In genomic region chr19:41306394-41306793, GRCh38 we compare ENCODE assay signal across 14 cellular contexts. TPM values are rescaled to one million over a fixed set of nuclear protein-coding genes. Genes with fewer than 3 reads are reported as not detected.
DNase-seq lines count a peak whose midpoint lies in the region; ATAC-seq, FAIRE-seq and TF ChIP-seq lines count a peak whose summit lies in the region.
"Had no signal": no experiment of that assay in that cellular context is flagged by ENCODE, and none has a peak within 500 bp of the region (broad histone marks: within the 10 kb centered on the region; RNA-seq: fewer than 3 reads in every experiment).

No MANE protein-coding gene starts in this region.

- peaks cover 20% of the 10 kb centered on the region for H3K4me1 ChIP-seq in A549
- H3K4me1 ChIP-seq in DOHH2 (ENCODE audit: control insufficient read depth, low read length) = peaks cover 54% of the 10 kb centered on the region
- peaks cover 5 to 12% of the 10 kb centered on the region in 2 experiments for H3K4me1 ChIP-seq in trophoblast cell (ENCODE audit: control insufficient read depth in 1 of 2, insufficient read depth in 2 of 2, low read length in 2 of 2)

- CTCF ChIA-PET in A549 (lab: Yijun Ruan, JAX) = interaction anchor here (0.6 to 19.5 kb wide), 12 partner anchors 14 to 703 kb away, joined by 3 to 598 read pairs (median 8); partner anchors contain the start of genes HNRNPUL1 and TGFB1

- TF ChIP-seq EP300 in A549 (IDR thresholded peaks at IDR 0.05) = no peak

- H3K79me1 ChIP-seq in trophoblast cell (ENCODE audit: low read length) = peaks cover 8% of the 10 kb centered on the region

- 88% methylated on average over 11 of the region's 11 CpGs for WGBS in A549 (ENCODE audit: missing lambda C conversion rate)
- WGBS in trophoblast cell (ENCODE audit: extremely low coverage, insufficient coverage, insufficient read length) = no CpG with 5 or more reads among the region's 11 CpGs

- H3K4me3 Mint-ChIP-seq in activated naive CD8-positive, alpha-beta T cell treated with anti-CD3 and anti-CD28 coated beads, Interleukin-2, amount 50 U/mL, for 24 hours = no peak overlapping the region
- H3K4me3 Mint-ChIP-seq in natural killer cell treated with Interleukin-12 subunit alpha and Interleukin-12 subunit beta and Interleukin-15 and Interleukin-18, amount 100 ng/mL, for 72 hours = peak overlapping the region; percentile 100
- H3K4me3 Mint-ChIP-seq in mesothelial cell of epicardium = no peak overlapping the region

- no peak overlapping the region for H4K8ac ChIP-seq in trophoblast cell (ENCODE audit: low read depth, low read length)

- H4K91ac ChIP-seq in trophoblast cell (ENCODE audit: low read depth, low read length) = no peak overlapping the region

- H2BK5ac ChIP-seq in trophoblast cell (ENCODE audit: low read depth, low read length, poor library complexity) = no peak overlapping the region

- TF ChIP-seq RAD21 in A549 (conservative IDR thresholded peaks at IDR 0.05 in 1 of 2, IDR thresholded peaks at IDR 0.05 in 1 of 2) = no peak

- no peak overlapping the region for H3K18ac ChIP-seq in trophoblast cell (ENCODE audit: low read length)

- no peaks in the 10 kb centered on the region for H3K9me3 Mint-ChIP-seq in activated naive CD8-positive, alpha-beta T cell treated with anti-CD3 and anti-CD28 coated beads, Interleukin-2, amount 50 U/mL, for 24 hours
- no peaks in the 10 kb centered on the region for H3K9me3 Mint-ChIP-seq in natural killer cell treated with Interleukin-12 subunit alpha and Interleukin-12 subunit beta and Interleukin-15 and Interleukin-18, amount 100 ng/mL, for 72 hours
- no peaks in the 10 kb centered on the region for H3K9me3 Mint-ChIP-seq in mesothelial cell of epicardium

- no peak overlapping the region for H2BK12ac ChIP-seq in trophoblast cell (ENCODE audit: low read length)

- H3K4me1 Mint-ChIP-seq in activated naive CD8-positive, alpha-beta T cell treated with anti-CD3 and anti-CD28 coated beads, Interleukin-2, amount 50 U/mL, for 24 hours = peaks cover 95% of the 10 kb centered on the region
- H3K4me1 Mint-ChIP-seq in natural killer cell treated with Interleukin-12 subunit alpha and Interleukin-12 subunit beta and Interleukin-15 and Interleukin-18, amount 100 ng/mL, for 72 hours (ENCODE audit: low read depth in 2 of 2) = peaks cover 69 to 85% of the 10 kb centered on the region in 2 donors
- peaks cover 19% of the 10 kb centered on the region for H3K4me1 Mint-ChIP-seq in mesothelial cell of epicardium

- no peaks in the 10 kb centered on the region for H4K20me1 ChIP-seq in DOHH2 (ENCODE audit: control insufficient read depth, insufficient read depth, low read depth, low read length)

- no peak overlapping the region for H3K4ac ChIP-seq in trophoblast cell (ENCODE audit: low read depth, low read length)

- H3K9me2 ChIP-seq in DOHH2 (replicated peaks; ENCODE audit: control insufficient read depth, low read length) = no peaks in the 10 kb centered on the region

- FAIRE-seq in A549 (lab: Jason Lieb, UNC) = no peak
- FAIRE-seq: colon, RCC 7860 had no signal

- H3K79me2 ChIP-seq in DOHH2 (ENCODE audit: control insufficient read depth, low read length) (peaks cover 29% of the 10 kb centered on the region), trophoblast cell (ENCODE audit: control insufficient read depth, insufficient read depth, low read length, poor library complexity) (peaks cover 4% of the 10 kb centered on the region)

- no peak overlapping the region for H2AK5ac ChIP-seq in trophoblast cell (ENCODE audit: low read length)

- H4K12ac ChIP-seq in trophoblast cell (ENCODE audit: low read depth, low read length) = no peak overlapping the region

- H2BK120ac ChIP-seq in trophoblast cell (ENCODE audit: insufficient read depth, low read length, poor library complexity) = no peak overlapping the region

- no peak overlapping the region for H3K9ac ChIP-seq in trophoblast cell (ENCODE audit: low read length)

- ATAC-seq in A549 = no peak
- ATAC-seq in activated naive CD8-positive, alpha-beta T cell treated with anti-CD3 and anti-CD28 coated beads, Interleukin-2, amount 50 U/mL, for 24 hours = no peak
- no peak for ATAC-seq in natural killer cell treated with Interleukin-12 subunit alpha and Interleukin-12 subunit beta and Interleukin-15 and Interleukin-18, amount 100 ng/mL, for 72 hours
- no peak for ATAC-seq in GM18870 (IDR thresholded peaks at IDR 0.05; ENCODE audit: unreplicated experiment)
- ATAC-seq: left colon had no signal

- H2AFZ ChIP-seq in trophoblast cell (ENCODE audit: insufficient read depth, low read length, poor library complexity) = no peak overlapping the region

- H3K4me2 ChIP-seq in A549 (no peak overlapping the region), DOHH2 (ENCODE audit: low read length) (no peak overlapping the region), trophoblast cell (ENCODE audit: low read length) (no peak overlapping the region)

- H3K4me3 ChIP-seq in A549 = no peak overlapping the region
- H3K4me3 ChIP-seq in DOHH2 (ENCODE audit: low read length) = no peak overlapping the region
- H3K4me3 ChIP-seq in trophoblast cell (ENCODE audit: low read depth, low read length) = no peak overlapping the region

- H3K23ac ChIP-seq in trophoblast cell (ENCODE audit: low read length) = no peak overlapping the region

- TF ChIP-seq CTCF in A549 (IDR thresholded peaks at IDR 0.05) (no peak), DOHH2 (IDR thresholded peaks at IDR 0.05; ENCODE audit: low read depth, low read length, poor library complexity, severe bottlenecking) (no peak), mesothelial cell of epicardium (IDR thresholded peaks at IDR 0.05; ENCODE audit: unreplicated experiment) (no peak)

- peak overlapping the region; percentile 97 for H3K27ac Mint-ChIP-seq in activated naive CD8-positive, alpha-beta T cell treated with anti-CD3 and anti-CD28 coated beads, Interleukin-2, amount 50 U/mL, for 24 hours
- peak overlapping the region; percentile 87 to 98 for H3K27ac Mint-ChIP-seq in natural killer cell treated with Interleukin-12 subunit alpha and Interleukin-12 subunit beta and Interleukin-15 and Interleukin-18, amount 100 ng/mL, for 72 hours
- no peak overlapping the region for H3K27ac Mint-ChIP-seq in mesothelial cell of epicardium

- DNase-seq in A549 (ENCODE audit: low read depth in 1 of 2, low spot score in 1 of 2) = no peak
- DNase-seq in activated naive CD8-positive, alpha-beta T cell treated with anti-CD3 and anti-CD28 coated beads, Interleukin-2, amount 50 U/mL, for 24 hours = no peak
- no peak for DNase-seq in natural killer cell treated with Interleukin-12 subunit alpha and Interleukin-12 subunit beta and Interleukin-15 and Interleukin-18, amount 100 ng/mL, for 72 hours (ENCODE audit: low spot score)
- no peak for DNase-seq in mesothelial cell of epicardium (ENCODE audit: low spot score in 2 of 2, unreplicated experiment in 2 of 2)
- DNase-seq in trophoblast cell = no peak
- DNase-seq in ecto neural progenitor cell (ENCODE audit: low spot score) = no peak
- DNase-seq: foreskin fibroblast, HCEC 1CT, left colon, NCI-H446 had no signal

- H3F3A ChIP-seq in DOHH2 (ENCODE audit: control insufficient read depth, insufficient read depth) = peaks cover 21% of the 10 kb centered on the region

- no peaks in the 10 kb centered on the region for H3K27me3 ChIP-seq in DOHH2 (ENCODE audit: control insufficient read depth, low read length)
- H3K27me3 ChIP-seq in trophoblast cell (ENCODE audit: insufficient read depth, low read length) = no peaks in the 10 kb centered on the region

- no peaks in the 10 kb centered on the region for H3K9me3 ChIP-seq in A549
- H3K9me3 ChIP-seq in DOHH2 (ENCODE audit: control insufficient read depth, insufficient read depth, low read length) = no peaks in the 10 kb centered on the region
- H3K9me3 ChIP-seq in trophoblast cell (ENCODE audit: insufficient read depth, low read depth, low read length) = no peaks in the 10 kb centered on the region

- no peak for TF ChIP-seq POLR2A in A549 (IDR thresholded peaks at IDR 0.05; ENCODE audit: low read length)

- H3K14ac ChIP-seq in trophoblast cell (ENCODE audit: low read length) = no peak overlapping the region

- no peak overlapping the region for H3K27ac ChIP-seq in A549
- peak overlapping the region; percentile 63; the same call in 1 of the 2 replicates for H3K27ac ChIP-seq in DOHH2 (ENCODE audit: low read depth, low read length)
- H3K27ac ChIP-seq in trophoblast cell (ENCODE audit: low read depth, low read length) = no peak overlapping the region

- H3K36me3 ChIP-seq in DOHH2 (ENCODE audit: control insufficient read depth, low read length) (peaks cover 70% of the 10 kb centered on the region), trophoblast cell (ENCODE audit: control insufficient read depth in 1 of 2, insufficient read depth in 2 of 2, low read length in 2 of 2) (peaks cover 54 to 60% of the 10 kb centered on the region in 2 experiments)

- peaks cover 55% of the 10 kb centered on the region for H3K36me3 Mint-ChIP-seq in activated naive CD8-positive, alpha-beta T cell treated with anti-CD3 and anti-CD28 coated beads, Interleukin-2, amount 50 U/mL, for 24 hours (ENCODE audit: low read depth)
- H3K36me3 Mint-ChIP-seq in natural killer cell treated with Interleukin-12 subunit alpha and Interleukin-12 subunit beta and Interleukin-15 and Interleukin-18, amount 100 ng/mL, for 72 hours = peaks cover 33% of the 10 kb centered on the region
- peaks cover 24% of the 10 kb centered on the region for H3K36me3 Mint-ChIP-seq in mesothelial cell of epicardium

- POLR2A ChIA-PET in A549 (lab: Yijun Ruan, JAX) = interaction anchor here (3.2 to 4.4 kb wide), 2 partner anchors 42 to 102 kb away, joined by 20 to 28 read pairs; partner anchors contain the start of gene HNRNPUL1

- H3K27me3 Mint-ChIP-seq in activated naive CD8-positive, alpha-beta T cell treated with anti-CD3 and anti-CD28 coated beads, Interleukin-2, amount 50 U/mL, for 24 hours = no peaks in the 10 kb centered on the region
- H3K27me3 Mint-ChIP-seq in natural killer cell treated with Interleukin-12 subunit alpha and Interleukin-12 subunit beta and Interleukin-15 and Interleukin-18, amount 100 ng/mL, for 72 hours = no peaks in the 10 kb centered on the region
- no peaks in the 10 kb centered on the region for H3K27me3 Mint-ChIP-seq in mesothelial cell of epicardium (ENCODE audit: low read depth)

RNA-seq across cellular contexts. Expression of gene CCDC97, which starts 3.6 kb away (rescaled TPM):
- 18.7 and 21.4 TPM in 2 replicates for polyA plus RNA-seq in A549 (2011; rRNA removed)
- polyA plus RNA-seq in A549 (2012; cell fraction: cytosol; rRNA removed) = 18.9 and 24.5 TPM in 2 replicates
- 27.6 and 37.7 TPM in 2 replicates for polyA plus RNA-seq in A549 (2012; cell fraction: nucleus; rRNA removed)
- 26.8 to 29.2 TPM (median 27.6 TPM) in 3 replicates for polyA plus RNA-seq in A549 (2017; fragmentation: RNase III; extraction: RNeasy Plus Mini Kit Qiagen cat#74134 plus additional on column Dnase treatment)
- 26.4 and 31.9 TPM in 2 replicates for polyA minus RNA-seq in A549 (2011; rRNA and poly(A)+ RNA removed)
- 10 to 100 TPM; 52.5 to 56.2 TPM for total RNA-seq in natural killer cell treated with Interleukin-12 subunit alpha and Interleukin-12 subunit beta and Interleukin-15 and Interleukin-18, amount 100 ng/mL, for 72 hours
- total RNA-seq in mesothelial cell of epicardium = 40.5 to 41.9 TPM (median 40.6 TPM) in 3 replicates
- 24.7 and 26.3 TPM in 2 replicates for polyA plus RNA-seq in trophoblast cell (2013)

RNA-seq across cellular contexts. Expression of gene HNRNPUL1, which starts 42.2 kb away (rescaled TPM):
- 89.5 and 117 TPM in 2 replicates for polyA plus RNA-seq in A549 (2011; rRNA removed)
- 77.4 and 104 TPM in 2 replicates for polyA plus RNA-seq in A549 (2012; cell fraction: cytosol; rRNA removed)
- polyA plus RNA-seq in A549 (2012; cell fraction: nucleus; rRNA removed) = 94.8 and 133 TPM in 2 replicates
- 272 to 278 TPM (median 273 TPM) in 3 replicates for polyA plus RNA-seq in A549 (2017; fragmentation: RNase III; extraction: RNeasy Plus Mini Kit Qiagen cat#74134 plus additional on column Dnase treatment)
- 118 and 124 TPM in 2 replicates for polyA minus RNA-seq in A549 (2011; rRNA and poly(A)+ RNA removed)
- 100 to 1,000 TPM; 248 to 319 TPM for total RNA-seq in natural killer cell treated with Interleukin-12 subunit alpha and Interleukin-12 subunit beta and Interleukin-15 and Interleukin-18, amount 100 ng/mL, for 72 hours
- 246 to 262 TPM (median 249 TPM) in 3 replicates for total RNA-seq in mesothelial cell of epicardium
- 233 and 238 TPM in 2 replicates for polyA plus RNA-seq in trophoblast cell (2013)

RNA-seq across cellular contexts. Expression of gene TGFB1, which starts 47.3 kb away (rescaled TPM):
- polyA plus RNA-seq in A549 (2011; rRNA removed) = 6.0 and 13.2 TPM in 2 replicates
- 21.3 and 30.8 TPM in 2 replicates for polyA plus RNA-seq in A549 (2012; cell fraction: cytosol; rRNA removed)
- polyA plus RNA-seq in A549 (2012; cell fraction: nucleus; rRNA removed) = 70.8 and 74.9 TPM in 2 replicates
- 63.4 to 86.4 TPM (median 83.2 TPM) in 3 replicates for polyA plus RNA-seq in A549 (2017; fragmentation: RNase III; extraction: RNeasy Plus Mini Kit Qiagen cat#74134 plus additional on column Dnase treatment)
- polyA minus RNA-seq in A549 (2011; rRNA and poly(A)+ RNA removed) = 24.8 and 51.1 TPM in 2 replicates
- 100 to 1,000 TPM; 108 to 131 TPM for total RNA-seq in natural killer cell treated with Interleukin-12 subunit alpha and Interleukin-12 subunit beta and Interleukin-15 and Interleukin-18, amount 100 ng/mL, for 72 hours
- total RNA-seq in mesothelial cell of epicardium = 24.9 to 26.5 TPM (median 25.2 TPM) in 3 replicates
- polyA plus RNA-seq in trophoblast cell (2013) = 140 and 142 TPM in 2 replicates

RNA-seq across cellular contexts. Expression of gene B9D2, which starts 57.6 kb away (rescaled TPM):
- polyA plus RNA-seq in A549 (2011; rRNA removed) (17.5 and 19.6 TPM in 2 replicates), A549 (2017; fragmentation: RNase III; extraction: RNeasy Plus Mini Kit Qiagen cat#74134 plus additional on column Dnase treatment) (22.5 to 26.1 TPM (median 24.4 TPM) in 3 replicates)
- polyA plus RNA-seq in A549 (2012; cell fraction: cytosol; rRNA removed) = 45.5 and 46.6 TPM in 2 replicates
- polyA plus RNA-seq in A549 (2012; cell fraction: nucleus; rRNA removed) = 36.9 and 40.6 TPM in 2 replicates
- 3.8 and 7.4 TPM in 2 replicates for polyA minus RNA-seq in A549 (2011; rRNA and poly(A)+ RNA removed)
- 1 to 10 TPM; 4.9 to 9.3 TPM for total RNA-seq in natural killer cell treated with Interleukin-12 subunit alpha and Interleukin-12 subunit beta and Interleukin-15 and Interleukin-18, amount 100 ng/mL, for 72 hours
- total RNA-seq in mesothelial cell of epicardium = 4.8 to 5.6 TPM (median 5.5 TPM) in 3 replicates
- polyA plus RNA-seq in trophoblast cell (2013) = 3.2 TPM in 2 replicates
